In the genomic region with DNA sequence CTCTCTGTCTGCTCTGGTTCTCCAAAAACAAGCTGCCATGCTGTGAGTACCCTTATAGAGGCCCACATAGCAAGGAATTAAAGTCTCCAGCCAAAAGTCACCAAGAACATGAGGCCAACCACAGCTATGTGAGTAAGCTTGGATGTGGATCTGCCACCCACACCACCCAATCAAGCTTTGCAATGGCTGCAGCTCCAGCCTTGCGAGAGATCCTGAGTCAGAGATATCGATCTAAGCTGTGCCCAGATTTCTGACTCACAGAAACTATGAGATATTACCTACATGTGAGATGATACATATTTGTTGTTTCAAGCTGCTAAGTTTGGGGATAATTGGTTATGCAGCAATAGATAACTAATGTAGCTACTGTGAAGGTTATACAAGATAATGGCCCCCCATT, we compare ENCODE assay signal across 19 cellular contexts. TPM values are rescaled to one million over a fixed set of nuclear protein-coding genes. Genes with fewer than 3 reads are reported as not detected.
DNase-seq lines count a peak whose midpoint lies in the region; ATAC-seq and TF ChIP-seq lines count a peak whose summit lies in the region.
"Had no signal": no experiment of that assay in that cellular context is flagged by ENCODE, and none has a peak within 500 bp of the region (broad histone marks: within the 10 kb centered on the region; RNA-seq: fewer than 3 reads in every experiment).

No MANE protein-coding gene starts in this region.

- 100% methylated on average over 2 of the region's 2 CpGs; no CpG with 5 or more reads in 1 of the 2 donors for WGBS in gastroesophageal sphincter (ENCODE audit: low coverage in 1 of 2), 2 donors
- WGBS in psoas muscle, 3 donors: 90 to 93% (median 93%) methylated on average over 2 of the region's 2 CpGs

- H3K4me1 ChIP-seq in DOHH2 (ENCODE audit: control insufficient read depth, low read length) (peaks cover 61% of the 10 kb centered on the region), gastroesophageal sphincter (no peaks in the 10 kb centered on the region), psoas muscle (no peaks in the 10 kb centered on the region)
- H3K4me1 ChIP-seq: heart left ventricle, right lobe of liver, SJSA1 had no signal

- no peaks in the 10 kb centered on the region for H3K9me2 ChIP-seq in DOHH2 (replicated peaks; ENCODE audit: control insufficient read depth, low read length)

- H3K79me2 ChIP-seq in DOHH2 (ENCODE audit: control insufficient read depth, low read length): no peaks in the 10 kb centered on the region

- no peak for DNase-seq in activated CD4-positive, CD25-positive, alpha-beta regulatory T cell treated with anti-CD3 and anti-CD28 coated beads, Interleukin-2, amount 50 U/mL, for 72 hours
- DNase-seq in renal cortical epithelial cell (ENCODE audit: low read depth): peak; percentile 49
- DNase-seq in effector memory CD8-positive, alpha-beta T cell: no peak
- no peak for DNase-seq in psoas muscle
- DNase-seq: CD4-positive, CD25-positive, alpha-beta regulatory T cell; erythroblast; HCEC 1CT; heart left ventricle; islet precursor cell; right lobe of liver; substantia nigra had no signal

- 0 out of 2 replicates have a peak overlapping the region, but pooled peaks have one; percentile 78 for H3K27ac ChIP-seq in DOHH2 (ENCODE audit: low read depth, low read length)
- no peak overlapping the region for H3K27ac ChIP-seq in gastroesophageal sphincter
- H3K27ac ChIP-seq in psoas muscle: no peak overlapping the region
- H3K27ac ChIP-seq: heart left ventricle, neutrophil, right lobe of liver, SJSA1 had no signal

- H3K36me3 Mint-ChIP-seq in effector memory CD8-positive, alpha-beta T cell (ENCODE audit: insufficient read depth): no peaks in the 10 kb centered on the region
- H3K36me3 Mint-ChIP-seq: CD4-positive, CD25-positive, alpha-beta regulatory T cell; mesothelial cell of epicardium had no signal

- peaks cover 31 to 35% of the 10 kb centered on the region in 2 donors for H3K27me3 Mint-ChIP-seq in effector memory CD8-positive, alpha-beta T cell

- intact Hi-C loops in psoas muscle (cut with DNase I): no loop called here

- H3K27ac Mint-ChIP-seq in effector memory CD8-positive, alpha-beta T cell: no peak overlapping the region
- H3K27ac Mint-ChIP-seq: CD4-positive, CD25-positive, alpha-beta regulatory T cell; mesothelial cell of epicardium had no signal

- H3K36me3 ChIP-seq in DOHH2 (ENCODE audit: control insufficient read depth, low read length): 0 out of 2 replicates have a peak, but pooled peaks cover 2% of the 10 kb centered on the region
- no peaks in the 10 kb centered on the region for H3K36me3 ChIP-seq in gastroesophageal sphincter
- no peaks in the 10 kb centered on the region for H3K36me3 ChIP-seq in psoas muscle (ENCODE audit: insufficient read depth in 1 of 2, low read depth in 1 of 2)
- H3K36me3 ChIP-seq: heart left ventricle, neutrophil, right lobe of liver, SJSA1 had no signal

- no peaks in the 10 kb centered on the region for H4K20me1 ChIP-seq in DOHH2 (ENCODE audit: control insufficient read depth, insufficient read depth, low read depth, low read length)

- H3K4me3 Mint-ChIP-seq in effector memory CD8-positive, alpha-beta T cell: no peak overlapping the region
- H3K4me3 Mint-ChIP-seq: CD4-positive, CD25-positive, alpha-beta regulatory T cell; mesothelial cell of epicardium had no signal

- H3F3A ChIP-seq in DOHH2 (ENCODE audit: control insufficient read depth, insufficient read depth): peaks cover 14% of the 10 kb centered on the region

- no peak for TF ChIP-seq POLR2A in gastroesophageal sphincter (IDR thresholded peaks at IDR 0.05)

- TF ChIP-seq CTCF in DOHH2 (IDR thresholded peaks at IDR 0.05; ENCODE audit: low read depth, low read length, poor library complexity, severe bottlenecking): no peak
- no peak for TF ChIP-seq CTCF in gastroesophageal sphincter (IDR thresholded peaks at IDR 0.05)
- no peak for TF ChIP-seq CTCF in psoas muscle (IDR thresholded peaks at IDR 0.05)

- no peaks in the 10 kb centered on the region for H3K27me3 ChIP-seq in DOHH2 (ENCODE audit: control insufficient read depth, low read length)
- H3K27me3 ChIP-seq in gastroesophageal sphincter: peaks cover 21% of the 10 kb centered on the region
- H3K27me3 ChIP-seq in psoas muscle (ENCODE audit: insufficient read depth in 3 of 3, low read length in 2 of 3): no peaks in the 10 kb centered on the region
- H3K27me3 ChIP-seq: heart left ventricle, right lobe of liver, SJSA1 had no signal

- no peaks in the 10 kb centered on the region for H3K9me3 Mint-ChIP-seq in effector memory CD8-positive, alpha-beta T cell
- H3K9me3 Mint-ChIP-seq: mesothelial cell of epicardium had no signal

- ATAC-seq in activated CD4-positive, CD25-positive, alpha-beta regulatory T cell treated with anti-CD3 and anti-CD28 coated beads, Interleukin-2, amount 50 U/mL, for 24 hours: peak; percentile 32 to 66
- ATAC-seq in SK-N-SH treated with all-trans-retinoic acid at 6 μM for 48 hours: peak; percentile 59
- no peak for ATAC-seq in gastroesophageal sphincter
- ATAC-seq in effector memory CD8-positive, alpha-beta T cell (replicated peaks): no peak
- ATAC-seq in psoas muscle: no peak
- ATAC-seq: heart left ventricle, right lobe of liver had no signal

- TF ChIP-seq EP300 in gastroesophageal sphincter (IDR thresholded peaks at IDR 0.05): no peak

- no peak overlapping the region for H3K4me2 ChIP-seq in DOHH2 (ENCODE audit: low read length)

- no peaks in the 10 kb centered on the region for H3K4me1 Mint-ChIP-seq in effector memory CD8-positive, alpha-beta T cell (ENCODE audit: low read depth in 2 of 2)
- H3K4me1 Mint-ChIP-seq: CD4-positive, CD25-positive, alpha-beta regulatory T cell; mesothelial cell of epicardium had no signal

- H3K4me3 ChIP-seq in DOHH2 (ENCODE audit: low read length): no peak overlapping the region
- no peak overlapping the region for H3K4me3 ChIP-seq in gastroesophageal sphincter
- no peak overlapping the region for H3K4me3 ChIP-seq in psoas muscle
- H3K4me3 ChIP-seq: heart left ventricle, right lobe of liver, SJSA1 had no signal

- H3K9me3 ChIP-seq in DOHH2 (ENCODE audit: control insufficient read depth, insufficient read depth, low read length) (no peaks in the 10 kb centered on the region; the same call in 1 of the 2 replicates), gastroesophageal sphincter (no peaks in the 10 kb centered on the region), psoas muscle (no peaks in the 10 kb centered on the region)
- H3K9me3 ChIP-seq: heart left ventricle, neutrophil, right lobe of liver, SJSA1 had no signal

TF ChIP-seq in SK-N-SH treated with all-trans-retinoic acid at 6 μM for 48 hours, 23 proteins besides CTCF, POLR2A, EP300 and RAD21:
- no peak for TF ChIP-seq CSDC2 (CRISPR knock-in tag; IDR thresholded peaks at IDR 0.05)
- no peak for TF ChIP-seq ZFP30 (CRISPR knock-in tag; IDR thresholded peaks at IDR 0.05)
- no peak for TF ChIP-seq ZNF70 (CRISPR knock-in tag; IDR thresholded peaks at IDR 0.05)
- no peak for TF ChIP-seq ESRRG (CRISPR knock-in tag; IDR thresholded peaks at IDR 0.05)
- no peak for TF ChIP-seq ISL1 (CRISPR knock-in tag; IDR thresholded peaks at IDR 0.05)
- no peak for TF ChIP-seq TOX (CRISPR knock-in tag; IDR thresholded peaks at IDR 0.05; ENCODE audit: borderline replicate concordance)
- TF ChIP-seq ZNF565 (CRISPR knock-in tag; conservative IDR thresholded peaks at IDR 0.05; ENCODE audit: low read depth): no peak
- no peak for TF ChIP-seq RARB (CRISPR knock-in tag; IDR thresholded peaks at IDR 0.05)
- no peak for TF ChIP-seq PPARA (CRISPR knock-in tag; IDR thresholded peaks at IDR 0.05; ENCODE audit: borderline replicate concordance)
- TF ChIP-seq, protein P1, sequence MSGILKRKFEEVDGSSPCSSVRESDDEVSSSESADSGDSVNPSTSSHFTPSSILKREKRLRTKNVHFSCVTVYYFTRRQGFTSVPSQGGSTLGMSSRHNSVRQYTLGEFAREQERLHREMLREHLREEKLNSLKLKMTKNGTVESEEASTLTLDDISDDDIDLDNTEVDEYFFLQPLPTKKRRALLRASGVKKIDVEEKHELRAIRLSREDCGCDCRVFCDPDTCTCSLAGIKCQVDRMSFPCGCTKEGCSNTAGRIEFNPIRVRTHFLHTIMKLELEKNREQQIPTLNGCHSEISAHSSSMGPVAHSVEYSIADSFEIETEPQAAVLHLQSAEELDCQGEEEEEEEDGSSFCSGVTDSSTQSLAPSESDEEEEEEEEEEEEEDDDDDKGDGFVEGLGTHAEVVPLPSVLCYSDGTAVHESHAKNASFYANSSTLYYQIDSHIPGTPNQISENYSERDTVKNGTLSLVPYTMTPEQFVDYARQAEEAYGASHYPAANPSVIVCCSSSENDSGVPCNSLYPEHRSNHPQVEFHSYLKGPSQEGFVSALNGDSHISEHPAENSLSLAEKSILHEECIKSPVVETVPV (CRISPR knock-in tag; IDR thresholded peaks at IDR 0.05): no peak
- no peak for TF ChIP-seq ZC3H10 (CRISPR knock-in tag; IDR thresholded peaks at IDR 0.05)

RNA-seq across cellular contexts. Expression of a gene that starts 15.5 kb away (rescaled TPM):
- total RNA-seq in renal cortical epithelial cell (0.87 and 1.4 TPM in 2 replicates), gastroesophageal sphincter (under 1 TPM in 2 of 4 donors, not detected in 2; 0.31 to 0.57 TPM), psoas muscle (100 to 1,000 TPM in 1 of 4 donors, 10 to 100 TPM in 3; 11.6 to 108 (median 25.1) TPM)
- 100 to 1,000 TPM in 1 of 3 donors, 10 to 100 TPM in 2; 69.7 to 125 (median 78.3) TPM for polyA plus RNA-seq in psoas muscle
- total RNA-seq: A172; CD4-positive, CD25-positive, alpha-beta regulatory T cell; mesothelial cell of epicardium; SJSA1 had no signal
- polyA plus RNA-seq: CD4-positive, CD25-positive, alpha-beta regulatory T cell had no signal

Comparison
In these comparisons a context has a peak if more than half of its experiments do, and no peak if none do; other contexts are left out.
1. ATAC-seq: peak in activated CD4-positive, CD25-positive, alpha-beta regulatory T cell treated with anti-CD3 and anti-CD28 coated beads, Interleukin-2, amount 50 U/mL, for 24 hours (2 of 2) and SK-N-SH treated with all-trans-retinoic acid at 6 μM for 48 hours (single experiment); none in gastroesophageal sphincter (single experiment), effector memory CD8-positive, alpha-beta T cell (single experiment) and psoas muscle (0 of 4).